8 cellular contexts compared by ENCODE assay signal in the genomic region with DNA sequence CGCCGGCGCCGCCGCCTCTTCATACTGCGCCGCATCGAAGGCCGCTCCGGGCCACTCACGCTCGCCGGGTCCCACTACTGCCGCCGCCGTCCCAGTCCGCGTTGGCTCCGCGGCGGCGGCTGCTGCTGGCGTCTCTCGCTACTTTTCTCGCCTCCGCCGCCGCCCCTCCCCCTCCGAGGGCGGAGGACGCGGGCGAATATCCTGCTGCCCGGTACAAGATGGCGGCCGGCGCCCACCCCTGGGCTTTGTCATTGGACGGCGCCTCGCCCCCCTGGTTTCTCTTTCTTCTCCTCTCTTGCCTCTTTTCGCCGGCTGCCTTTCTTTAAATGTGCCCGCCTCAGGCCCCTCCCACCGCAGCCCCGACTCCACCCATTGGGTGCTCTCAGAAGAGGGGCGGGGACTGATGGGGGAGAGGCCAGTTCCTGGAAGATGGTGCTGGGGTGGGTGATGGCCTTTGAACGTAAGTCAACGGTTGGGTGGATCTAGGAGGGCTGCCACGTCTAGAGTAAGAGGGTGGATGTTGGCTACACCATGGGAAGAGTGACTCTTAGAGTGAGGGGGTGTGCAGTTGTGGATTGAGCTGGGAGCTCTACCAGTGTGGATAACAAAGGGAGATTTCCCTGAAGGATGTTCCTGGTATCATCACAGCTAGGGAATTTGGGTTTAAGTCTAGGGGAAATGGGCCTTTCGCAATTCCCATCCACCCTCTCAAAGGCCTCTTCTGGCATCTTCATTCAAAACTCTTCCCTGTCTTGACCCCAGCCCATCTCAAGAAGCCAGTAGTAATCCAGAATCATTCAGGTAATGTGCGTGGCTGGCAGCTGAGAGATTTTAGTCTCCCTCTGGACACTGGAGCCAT. TPM values are rescaled to one million over a fixed set of nuclear protein-coding genes. Genes with fewer than 3 reads are reported as not detected.
DNase-seq lines count a peak whose midpoint lies in the region; ATAC-seq and TF ChIP-seq lines count a peak whose summit lies in the region.

A gene (minus strand): TSS at position 297 of the 859 bp plus-strand sequence. CDS start 262 bp downstream, at position 35.

- H3K36me3 ChIP-seq in Caco-2 (ENCODE audit: control insufficient read depth, insufficient read depth, low read length): no peaks in the 10 kb centered on the region
- H3K36me3 ChIP-seq in HUES64 (ENCODE audit: insufficient read depth, low read length): no peaks in the 10 kb centered on the region
- no peaks in the 10 kb centered on the region for H3K36me3 ChIP-seq in OCI-LY1 (ENCODE audit: insufficient read depth, low read length)
- H3K36me3 ChIP-seq in mucosa of descending colon (ENCODE audit: low read depth): no peaks in the 10 kb centered on the region

- H3K79me2 ChIP-seq in OCI-LY1 (ENCODE audit: insufficient read depth, low read length): no peaks in the 10 kb centered on the region

- H4K20me1 ChIP-seq in OCI-LY1 (ENCODE audit: insufficient read depth, low read length): no peaks in the 10 kb centered on the region

- no peaks in the 10 kb centered on the region for H3K4me1 Mint-ChIP-seq in Caco-2 (ENCODE audit: low read depth, unreplicated experiment)

- H3K27ac Mint-ChIP-seq in Caco-2 (ENCODE audit: unreplicated experiment): peak within 1 kb of the TSS; percentile 16

- H3K27ac ChIP-seq in HUES64 (ENCODE audit: low read depth, low read length) (peak within 1 kb of the TSS; percentile 90), OCI-LY1 (ENCODE audit: low read depth, low read length, poor library complexity, severe bottlenecking) (no peak within 1 kb of the TSS)

- no peaks in the 10 kb centered on the region for H3K9me3 Mint-ChIP-seq in Caco-2 (ENCODE audit: unreplicated experiment)

- H3K36me3 Mint-ChIP-seq in Caco-2 (ENCODE audit: insufficient read depth, unreplicated experiment): no peaks in the 10 kb centered on the region

- H3K4me3 Mint-ChIP-seq in Caco-2 (ENCODE audit: unreplicated experiment): peak within 1 kb of the TSS; percentile 73

- intact Hi-C loops in Caco-2 (cut with micrococcal nuclease; ENCODE audit: unreplicated experiment) (loop anchor here (1.0 to 2.0 kb wide), 5 partner anchors 75 to 485 kb away; no protein-coding TSS in a partner anchor), mucosa of descending colon (cut with DNase I, micrococcal nuclease) (no loop called here)

- H3K4me1 ChIP-seq in Caco-2 (peaks cover 14% of the 10 kb centered on the region), HUES64 (ENCODE audit: insufficient read depth, low read length) (peaks cover 8% of the 10 kb centered on the region), OCI-LY1 (ENCODE audit: insufficient read depth, low read length, severe bottlenecking) (peaks cover 11% of the 10 kb centered on the region), mucosa of descending colon (ENCODE audit: low read depth) (peaks cover 12% of the 10 kb centered on the region)

- H2AFZ ChIP-seq in OCI-LY1 (ENCODE audit: low read length): peak within 1 kb of the TSS; percentile 4; the same call in 1 of the 2 replicates

- H3K27me3 Mint-ChIP-seq in Caco-2 (ENCODE audit: insufficient read depth, unreplicated experiment): peaks cover 3% of the 10 kb centered on the region

- 5% methylated on average over 51 of the region's 51 CpGs for WGBS in HUES64

- H3K9me3 ChIP-seq in Caco-2 (no peaks in the 10 kb centered on the region), HUES64 (ENCODE audit: insufficient read depth, low read depth, low read length) (no peaks in the 10 kb centered on the region), OCI-LY1 (ENCODE audit: low read length) (no peaks in the 10 kb centered on the region), mucosa of descending colon (no peaks in the 10 kb centered on the region)

- H3K4me3 ChIP-seq in Caco-2 (ENCODE audit: low read depth, low read length): peak within 1 kb of the TSS; percentile 90
- peak within 1 kb of the TSS; percentile 99 for H3K4me3 ChIP-seq in HUES64 (ENCODE audit: low read length)
- H3K4me3 ChIP-seq in OCI-LY1 (ENCODE audit: low read depth, low read length, poor library complexity, severe bottlenecking): peak within 1 kb of the TSS; percentile 67
- H3K4me3 ChIP-seq in mucosa of descending colon: peak within 1 kb of the TSS; percentile 78

- H3K4me2 ChIP-seq in OCI-LY1 (ENCODE audit: low read length): peak within 1 kb of the TSS; percentile 69

- DNase-seq in Caco-2 (peak; percentile 90 to 93), epidermal melanocyte (ENCODE audit: insufficient read length, low spot score) (peak; percentile 90), mucosa of descending colon (peak; percentile 96 to 97 (median 97))
- peak; percentile 94 for DNase-seq in activated CD8-positive, alpha-beta memory T cell treated with anti-CD3 and anti-CD28 coated beads, Interleukin-2, amount 50 U/mL, for 48 hours
- peak; percentile 93 for DNase-seq in stimulated activated CD8-positive, alpha-beta memory T cell treated with anti-CD3 and anti-CD28 coated beads, Interleukin-4, amount 100 ng/mL, for 24 hours (ENCODE audit: low read depth)

- peak within 1 kb of the TSS; percentile 96 for H3K9ac ChIP-seq in HUES64 (ENCODE audit: low read depth, low read length)
- H3K9ac ChIP-seq in OCI-LY1 (ENCODE audit: low read length): peak within 1 kb of the TSS; percentile 62

- TF ChIP-seq CTCF in Caco-2 (IDR thresholded peaks at IDR 0.05; ENCODE audit: insufficient read depth in 1 of 2, low read depth in 1 of 2, low read length in 1 of 2, severe bottlenecking in 1 of 2, unreplicated experiment in 1 of 2) (no peak), OCI-LY1 (IDR thresholded peaks at IDR 0.05; ENCODE audit: low read length) (no peak), mucosa of descending colon (IDR thresholded peaks at IDR 0.05) (no peak)

- no TSS peak for BruUV-seq in Caco-2 (replicated peaks; lab: Mats Ljungman, UMichigan)

- no peaks in the 10 kb centered on the region for H3F3A ChIP-seq in OCI-LY1 (ENCODE audit: insufficient read depth, low read length)

- ATAC-seq in GM21423 (IDR thresholded peaks at IDR 0.05; ENCODE audit: unreplicated experiment) (peak; percentile 68), mucosa of descending colon (peak; percentile 85)

- POLR2A ChIA-PET in Caco-2 (lab: Charles Lee): no interaction called here

- CTCF ChIA-PET in Caco-2 (lab: Charles Lee): interaction anchor here (0.5 to 2.1 kb wide), 6 partner anchors 12 to 508 kb away, joined by 3 to 16 read pairs (median 4); a partner anchor contains a TSS

- H3K9me2 ChIP-seq in OCI-LY1 (ENCODE audit: low read depth, low read length): no peaks in the 10 kb centered on the region

- H3K27me3 ChIP-seq in Caco-2 (replicated peaks; ENCODE audit: control insufficient read depth, insufficient read depth, low read length) (no peaks in the 10 kb centered on the region), HUES64 (ENCODE audit: insufficient read depth, low read length) (no peaks in the 10 kb centered on the region), OCI-LY1 (ENCODE audit: insufficient read depth, low read length) (no peaks in the 10 kb centered on the region)

RNA-seq across cellular contexts. Expression of the gene that starts here (rescaled TPM):
- total RNA-seq in Caco-2 (2022): 4.2 and 4.9 TPM in 2 replicates
- polyA plus RNA-seq in HUES64 (2013, experiment 1 of 2): 10.5 TPM
- polyA plus RNA-seq in HUES64 (2013, experiment 2 of 2): 12.0 TPM
- total RNA-seq in mucosa of descending colon: 10 to 100 TPM; 17.4 to 25.6 (median 22.1) TPM
